11 cellular contexts compared by ENCODE assay signal in the genomic region with DNA sequence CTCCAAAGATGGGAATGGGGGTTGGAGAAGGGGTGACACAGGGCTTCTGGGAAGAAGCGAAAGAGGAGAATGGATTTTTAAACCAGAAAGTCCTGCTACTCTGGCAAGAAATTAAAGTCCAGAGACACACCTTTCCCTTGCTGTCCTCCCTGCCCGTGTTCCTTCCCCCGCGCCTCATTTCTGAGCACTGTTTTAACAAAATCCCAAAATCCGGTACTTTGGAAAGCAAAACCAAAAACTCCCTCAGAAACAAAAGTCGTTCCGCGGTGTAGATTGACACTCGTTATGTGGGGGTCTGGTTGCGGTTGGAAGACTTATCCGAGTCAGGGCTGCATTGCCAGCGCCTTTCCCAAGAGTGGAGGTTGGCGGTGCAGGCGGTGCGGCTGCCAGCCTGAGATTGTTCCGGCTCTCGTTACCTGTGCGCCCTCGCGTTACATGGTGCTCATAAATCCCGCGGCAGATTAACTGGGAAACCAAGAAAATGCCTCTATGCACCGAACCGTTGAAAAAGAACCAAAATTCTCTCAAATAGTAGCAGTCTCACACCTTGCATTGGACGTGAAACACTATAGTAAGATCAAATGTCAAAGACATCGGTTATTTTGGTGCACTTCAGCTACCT.
A peak's percentile ranks its signal among the peaks of the same experiment; 100 is the strongest.
DNase-seq lines count a peak whose midpoint lies in the region; ATAC-seq and TF ChIP-seq lines count a peak whose summit lies in the region.
"Had no signal": no experiment of that assay in that cellular context is flagged by ENCODE, and none has a peak within 500 bp of the region (broad histone marks: within the 10 kb centered on the region; RNA-seq: fewer than 3 reads in every experiment).

No MANE protein-coding gene starts in this region.

- H3K36me3 ChIP-seq in ovary, result no peaks in the 10 kb centered on the region
- no peaks in the 10 kb centered on the region for H3K36me3 ChIP-seq in testis (ENCODE audit: low read depth, missing control alignments)

- no peaks in the 10 kb centered on the region for H3K27me3 ChIP-seq in ovary
- no peaks in the 10 kb centered on the region for H3K27me3 ChIP-seq in testis

- H3K36me3 Mint-ChIP-seq in activated T-cell treated with anti-CD3 and anti-CD28 coated beads, Interleukin-2, amount 50 U/mL, for 4 hours (ENCODE audit: insufficient read depth), result no peaks in the 10 kb centered on the region

- DNase-seq in D341Med (ENCODE audit: low spot score) (peak; percentile 39), head of caudate nucleus (peak in 38 of 42 donors; percentile 34 to 85 (median 69)), ovary (no peak), testis (no peak), GM20000 (ENCODE audit: low spot score) (no peak)
- DNase-seq in activated T-cell treated with anti-CD3 and anti-CD28 coated beads, Interleukin-2, amount 50 U/mL, for 4 hours, result no peak
- DNase-seq: activated CD8-positive, alpha-beta T cell treated with anti-CD3 and anti-CD28 coated beads for 36 hours; amygdala had no signal

- 20 to 26% (median 20%) methylated on average over 26 of the region's 26 CpGs for WGBS in ovary, 3 donors
- 9 to 21% methylated on average over 26 of the region's 26 CpGs for WGBS in testis, 2 donors

- peaks cover 15% of the 10 kb centered on the region for H3K4me1 Mint-ChIP-seq in activated T-cell treated with anti-CD3 and anti-CD28 coated beads, Interleukin-2, amount 50 U/mL, for 4 hours (ENCODE audit: low read depth)

- TF ChIP-seq POLR2A in ovary (IDR thresholded peaks at IDR 0.05), result no peak
- no peak for TF ChIP-seq POLR2A in testis (IDR thresholded peaks at IDR 0.05)

- intact Hi-C loops in head of caudate nucleus (cut with DNase I) (loop anchor here (1.0 to 10.0 kb wide), 3 partner anchors 251 to 1002 kb away; no protein-coding TSS in a partner anchor), ovary (cut with DNase I) (loop anchor here (2.0 to 10.0 kb wide), 6 partner anchors 222 to 255 kb away; a partner anchor contains a TSS), testis (cut with DNase I; ENCODE audit: low total_unique reads) (loop anchor here (5.0 kb wide), 1 partner anchor 225 kb away; no protein-coding TSS in a partner anchor)

- no peak overlapping the region for H3K27ac ChIP-seq in ovary
- no peak overlapping the region for H3K27ac ChIP-seq in testis

- H3K4me3 ChIP-seq in WI38 (ENCODE audit: low read depth, low read length) (peak overlapping the region; percentile 49), ovary (peak overlapping the region; percentile 36), testis (no peak overlapping the region)

- H3K9me3 ChIP-seq in ovary (no peaks in the 10 kb centered on the region), testis (no peaks in the 10 kb centered on the region)

- TF ChIP-seq EP300 in ovary (IDR thresholded peaks at IDR 0.05), result no peak

- H3K4me1 ChIP-seq in ovary (ENCODE audit: insufficient read depth) (no peaks in the 10 kb centered on the region), testis (no peaks in the 10 kb centered on the region)

- peaks cover 98% of the 10 kb centered on the region for H3K27me3 Mint-ChIP-seq in activated T-cell treated with anti-CD3 and anti-CD28 coated beads, Interleukin-2, amount 50 U/mL, for 4 hours (ENCODE audit: low read depth)

- H3K9me3 Mint-ChIP-seq in activated T-cell treated with anti-CD3 and anti-CD28 coated beads, Interleukin-2, amount 50 U/mL, for 4 hours, result no peaks in the 10 kb centered on the region
- H3K9me3 Mint-ChIP-seq: activated CD8-positive, alpha-beta T cell treated with anti-CD3 and anti-CD28 coated beads for 36 hours had no signal

- H3K4me3 Mint-ChIP-seq in activated T-cell treated with anti-CD3 and anti-CD28 coated beads, Interleukin-2, amount 50 U/mL, for 4 hours, result no peak overlapping the region
- H3K4me3 Mint-ChIP-seq: activated CD8-positive, alpha-beta T cell treated with anti-CD3 and anti-CD28 coated beads for 36 hours had no signal

- TF ChIP-seq CTCF in WI38 (IDR thresholded peaks at IDR 0.05; ENCODE audit: low read depth, low read length) (no peak), ovary (IDR thresholded peaks at IDR 0.05) (no peak), testis (IDR thresholded peaks at IDR 0.05) (no peak), GM20000 (IDR thresholded peaks at IDR 0.05; ENCODE audit: extremely low read depth, missing control alignments) (no peak)

- ATAC-seq in GM19023 (IDR thresholded peaks at IDR 0.05; ENCODE audit: unreplicated experiment), result no peak
- ATAC-seq in activated T-cell treated with anti-CD3 and anti-CD28 coated beads, Interleukin-2, amount 50 U/mL, for 4 hours, result no peak
- ATAC-seq: activated CD8-positive, alpha-beta T cell treated with anti-CD3 and anti-CD28 coated beads for 36 hours; SK-N-SH treated with all-trans-retinoic acid at 6 μM for 48 hours had no signal

Comparison
In these comparisons a context has a peak if more than half of its experiments do, and no peak if none do; other contexts are left out.
1. DNase-seq: peak in D341Med (single experiment) and head of caudate nucleus (38 of 42); none in ovary (0 of 5), testis (single experiment), GM20000 (single experiment) and activated T-cell treated with anti-CD3 and anti-CD28 coated beads, Interleukin-2, amount 50 U/mL, for 4 hours (single experiment).
2. H3K4me3 ChIP-seq: peak in WI38 (single experiment) and ovary (single experiment); none in testis (0 of 2).